ENCODE assay signal across 1 cellular context in genomic region chr9:97232060-97233008, GRCh38.
A peak's percentile ranks its signal among the peaks of the same experiment; 100 is the strongest.
TF ChIP-seq lines count a peak whose summit lies in the region.

No MANE protein-coding gene starts in this region.

TF ChIP-seq in A549, 52 proteins besides CTCF, POLR2A, EP300 and RAD21 (continued from another document):
- 0 out of 2 replicates have a peak, but pooled peaks have one; percentile 29 for TF ChIP-seq ATOH8 (CRISPR knock-in tag; IDR thresholded peaks at IDR 0.05; ENCODE audit: low read depth)
- peak; percentile 35 to 80; a peak in 3 of 4 replicates for TF ChIP-seq CEBPB (IDR thresholded peaks at IDR 0.05)
- TF ChIP-seq ZNF302 (CRISPR knock-in tag; IDR thresholded peaks at IDR 0.05), result peak; percentile 81
- TF ChIP-seq HEYL (CRISPR knock-in tag; IDR thresholded peaks at IDR 0.05), result peak; percentile 68; the same call in 1 of the 2 replicates
- TF ChIP-seq EHF (CRISPR knock-in tag; IDR thresholded peaks at IDR 0.05), result 0 out of 2 replicates have a peak, but pooled peaks have one; percentile 46
- TF ChIP-seq HOXB5 (CRISPR knock-in tag; IDR thresholded peaks at IDR 0.05), result peak; percentile 75
TF ChIP-seq in A549: peak in this region for 9; not testable (repeated sequence) for 43.
